In the genomic region with DNA sequence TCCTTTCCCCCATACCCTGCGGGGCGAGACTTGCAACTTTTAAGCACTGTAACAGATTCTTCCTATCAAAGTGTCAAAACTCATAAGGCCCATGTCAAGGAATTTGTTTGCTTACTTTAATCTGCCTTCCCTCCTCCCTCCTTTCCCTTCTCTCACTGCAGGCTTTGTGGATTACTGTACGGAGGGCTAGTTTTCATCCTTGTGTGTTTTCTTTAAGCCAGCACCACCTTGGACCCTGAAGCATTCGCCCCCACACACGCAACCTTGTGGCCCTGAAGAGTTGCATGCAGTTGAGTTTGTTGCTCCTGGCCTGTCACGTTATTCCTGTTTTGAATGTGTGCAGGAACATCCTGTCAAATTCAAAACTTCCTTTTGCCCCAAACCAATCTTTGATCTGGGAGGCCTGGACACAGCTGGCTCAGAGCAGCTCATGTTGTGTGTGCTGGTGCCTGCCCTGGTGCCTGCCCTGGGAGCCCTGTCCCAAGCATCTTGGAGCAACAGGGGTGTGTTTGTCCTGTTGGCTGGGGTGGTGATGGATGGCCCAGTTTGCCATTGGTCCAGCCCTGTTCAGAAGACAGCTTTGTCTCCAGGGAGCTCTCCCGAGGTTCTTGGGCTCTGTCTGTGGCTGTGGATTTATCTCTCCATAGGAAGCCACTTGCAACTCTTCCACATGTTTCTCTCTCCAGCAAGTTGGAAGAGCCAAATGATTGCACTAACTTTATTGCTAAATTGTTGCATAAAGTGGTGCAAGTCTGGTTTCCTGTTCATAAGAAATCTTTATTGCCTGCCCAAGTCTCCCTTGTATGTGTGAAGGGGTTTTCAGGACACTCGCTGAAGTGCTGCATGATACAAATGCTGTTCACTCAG, we compare ENCODE assay signal across 1 cellular context.
TF ChIP-seq lines count a peak whose summit lies in the region.

No MANE protein-coding gene starts in this region.

TF ChIP-seq in H1, 55 proteins besides CTCF, POLR2A, EP300 and RAD21:
- TF ChIP-seq SP4 (IDR thresholded peaks at IDR 0.05; ENCODE audit: low read length) (no peak), CBX8 (IDR thresholded peaks at IDR 0.05; ENCODE audit: borderline replicate concordance, low read depth, low read length) (no peak), CEBPB (IDR thresholded peaks at IDR 0.05; ENCODE audit: low read depth, low read length) (no peak), HDAC2 (IDR thresholded peaks at IDR 0.05; ENCODE audit: borderline replicate concordance in 1 of 2, low read depth in 2 of 2, low read length in 2 of 2) (no peak), RXRA (IDR thresholded peaks at IDR 0.05; ENCODE audit: insufficient read depth, low read depth, low read length) (no peak), SRF (IDR thresholded peaks at IDR 0.05; ENCODE audit: low read depth, low read length) (no peak)
- TF ChIP-seq, protein P1, sequence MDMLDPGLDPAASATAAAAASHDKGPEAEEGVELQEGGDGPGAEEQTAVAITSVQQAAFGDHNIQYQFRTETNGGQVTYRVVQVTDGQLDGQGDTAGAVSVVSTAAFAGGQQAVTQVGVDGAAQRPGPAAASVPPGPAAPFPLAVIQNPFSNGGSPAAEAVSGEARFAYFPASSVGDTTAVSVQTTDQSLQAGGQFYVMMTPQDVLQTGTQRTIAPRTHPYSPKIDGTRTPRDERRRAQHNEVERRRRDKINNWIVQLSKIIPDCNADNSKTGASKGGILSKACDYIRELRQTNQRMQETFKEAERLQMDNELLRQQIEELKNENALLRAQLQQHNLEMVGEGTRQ (IDR thresholded peaks at IDR 0.05; ENCODE audit: low read length): no peak
